ENCODE assay signal across 25 cellular contexts in the genomic region with DNA sequence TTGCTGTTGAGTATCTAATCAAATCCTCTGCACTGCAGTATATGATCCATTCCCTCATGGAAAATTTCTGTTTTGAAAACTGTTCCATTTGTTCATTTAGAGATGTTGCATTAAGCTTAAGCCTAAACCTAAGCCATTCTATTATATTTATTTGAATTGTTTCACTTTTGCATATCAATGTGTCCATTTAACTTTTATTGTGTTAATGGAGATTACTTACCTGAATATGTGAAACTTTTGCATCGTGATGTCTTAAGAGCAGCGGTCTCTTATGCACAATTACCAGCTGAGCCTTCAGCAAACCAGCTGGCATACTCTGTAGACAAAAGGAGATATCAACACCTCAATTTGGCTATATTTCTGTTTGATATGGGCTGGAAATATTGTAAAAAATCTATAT.
"Had no signal": no experiment of that assay in that cellular context is flagged by ENCODE, and none has a peak within 500 bp of the region (broad histone marks: within the 10 kb centered on the region; RNA-seq: fewer than 3 reads in every experiment).

No MANE protein-coding gene starts in this region.

- H3K9me3 ChIP-seq: colonic mucosa, esophagus muscularis mucosa, gastrocnemius medialis, gastroesophageal sphincter, heart right ventricle had no signal

- H3K4me3 ChIP-seq: colonic mucosa, coronary artery, dorsolateral prefrontal cortex, esophagus muscularis mucosa, esophagus squamous epithelium, gastrocnemius medialis, gastroesophageal sphincter, heart left ventricle, heart right ventricle had no signal

- H3K4me1 ChIP-seq: colonic mucosa, esophagus muscularis mucosa, esophagus squamous epithelium, foreskin keratinocyte, gastrocnemius medialis, gastroesophageal sphincter, heart left ventricle, heart right ventricle had no signal

- H3K27ac ChIP-seq: colonic mucosa, coronary artery, dorsolateral prefrontal cortex, epithelial cell of prostate, esophagus muscularis mucosa, esophagus squamous epithelium, foreskin keratinocyte, gastrocnemius medialis, gastroesophageal sphincter, heart left ventricle, heart right ventricle had no signal

- H3K27me3 ChIP-seq: colonic mucosa, dorsolateral prefrontal cortex, esophagus muscularis mucosa, esophagus squamous epithelium, foreskin keratinocyte, gastrocnemius medialis, gastroesophageal sphincter, heart left ventricle, heart right ventricle had no signal

- H3K27me3 Mint-ChIP-seq: dendritic cell treated with granulocyte-macrophage colony-stimulating factor and Interleukin-4, amounts not matched to agents 40 ng/mL and 50 ng/mL, for 4 days; effector memory CD8-positive, alpha-beta T cell had no signal

- H3K4me1 Mint-ChIP-seq: endodermal cell had no signal

- DNase-seq: colonic mucosa; cortex of kidney; dermis blood vessel endothelial cell; dorsolateral prefrontal cortex; effector CD4-positive, alpha-beta T cell; effector CD8-positive, alpha-beta T cell; effector memory CD4-positive, alpha-beta T cell; effector memory CD8-positive, alpha-beta T cell; endodermal cell; erythroblast; esophagus squamous epithelium; foreskin fibroblast; foreskin keratinocyte; foreskin melanocyte; gastrocnemius medialis; glutamatergic neuron; head of caudate nucleus; heart left ventricle; heart right ventricle had no signal

- H3K36me3 ChIP-seq: colonic mucosa, esophagus muscularis mucosa, esophagus squamous epithelium, gastrocnemius medialis, gastroesophageal sphincter, heart left ventricle, heart right ventricle had no signal

- H3K9me3 Mint-ChIP-seq: effector memory CD8-positive, alpha-beta T cell had no signal

- ATAC-seq: effector memory CD8-positive, alpha-beta T cell; esophagus mucosa; foreskin keratinocyte; gastrocnemius medialis; gastroesophageal sphincter; heart left ventricle; heart right ventricle had no signal

- H3K4me3 Mint-ChIP-seq: dendritic cell treated with granulocyte-macrophage colony-stimulating factor and Interleukin-4, amounts not matched to agents 40 ng/mL and 50 ng/mL, for 4 days; effector memory CD8-positive, alpha-beta T cell; endodermal cell had no signal

- H3K27ac Mint-ChIP-seq: dendritic cell treated with granulocyte-macrophage colony-stimulating factor and Interleukin-4, amounts not matched to agents 40 ng/mL and 50 ng/mL, for 4 days; effector memory CD8-positive, alpha-beta T cell; endodermal cell had no signal
